ENCODE assay signal across 15 cellular contexts in the genomic region with DNA sequence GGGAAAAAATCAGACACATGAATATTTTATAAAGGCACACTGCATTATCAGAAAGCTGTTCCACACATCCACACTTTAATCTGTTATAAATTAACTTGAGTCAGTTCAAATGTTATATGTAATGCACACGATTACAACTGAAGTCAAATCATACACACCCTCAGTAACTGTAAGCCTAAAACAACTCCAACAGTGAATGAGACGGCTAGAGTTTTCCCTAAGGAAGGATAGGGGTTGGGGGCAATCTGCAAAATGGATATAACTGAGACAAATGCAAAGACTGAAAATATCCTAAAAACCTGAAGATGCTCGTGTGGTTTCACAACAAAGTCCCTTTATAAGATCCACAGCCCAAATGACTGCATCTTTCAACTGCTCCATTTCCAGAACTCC.
DNase-seq lines count a peak whose midpoint lies in the region; ATAC-seq, FAIRE-seq and TF ChIP-seq lines count a peak whose summit lies in the region.
"Had no signal": no experiment of that assay in that cellular context is flagged by ENCODE, and none has a peak within 500 bp of the region (broad histone marks: within the 10 kb centered on the region; RNA-seq: fewer than 3 reads in every experiment).

No MANE protein-coding gene starts in this region.

- TF ChIP-seq POLR2A in sigmoid colon (IDR thresholded peaks at IDR 0.05): no peak
- TF ChIP-seq POLR2A in right lobe of liver (IDR thresholded peaks at IDR 0.05): no peak

- peak overlapping the region; percentile 94 for H3K4me2 ChIP-seq in fibroblast of lung (ENCODE audit: extremely low read depth, insufficient read depth, low read length)
- H3K4me2 ChIP-seq: KMS-11 had no signal

- H3K4me1 ChIP-seq in fibroblast of lung (ENCODE audit: control insufficient read depth, extremely low read depth, insufficient read depth, low read length): peaks cover 34% of the 10 kb centered on the region
- peaks cover 0 to 76% (median 68%) of the 10 kb centered on the region in 4 donors for H3K4me1 ChIP-seq in sigmoid colon
- no peaks in the 10 kb centered on the region for H3K4me1 ChIP-seq in right lobe of liver

- H3K4me1 Mint-ChIP-seq in activated naive CD8-positive, alpha-beta T cell treated with anti-CD3 and anti-CD28 coated beads for 36 hours: no peaks in the 10 kb centered on the region
- H3K4me1 Mint-ChIP-seq in endothelial cell (ENCODE audit: unreplicated experiment): peaks cover 21% of the 10 kb centered on the region
- H3K4me1 Mint-ChIP-seq: activated T-helper 17 cell treated with anti-CD3 and anti-CD28 coated beads, Interleukin-2, amount 50 U/mL, for 72 hours; CD4-positive, alpha-beta memory T cell; naive B cell; stimulated activated naive B cell treated with anti-CD40 and anti-IgM and Interleukin-4, amounts not matched to agents 10 μg/mL and 1 μg/mL and 100 μg/mL, for 72 hours had no signal

- H3K27ac Mint-ChIP-seq in activated naive CD8-positive, alpha-beta T cell treated with anti-CD3 and anti-CD28 coated beads for 36 hours: no peak overlapping the region
- H3K27ac Mint-ChIP-seq in endothelial cell (ENCODE audit: unreplicated experiment): no peak overlapping the region
- H3K27ac Mint-ChIP-seq: activated T-helper 17 cell treated with anti-CD3 and anti-CD28 coated beads, Interleukin-2, amount 50 U/mL, for 72 hours; CD4-positive, alpha-beta memory T cell; naive B cell; stimulated activated naive B cell treated with anti-CD40 and anti-IgM and Interleukin-4, amounts not matched to agents 10 μg/mL and 1 μg/mL and 100 μg/mL, for 72 hours had no signal

- H3K4me3 ChIP-seq in BJ (ENCODE audit: low read depth, low read length) (peak overlapping the region; percentile 20), fibroblast of lung (replicated peaks in 1 of 4; ENCODE audit: control extremely low read depth in 1 of 4, insufficient read depth in 1 of 4, low read depth in 3 of 4, low read length in 4 of 4) (peak overlapping the region; percentile 32 to 57 (median 49)), sigmoid colon (peak overlapping the region in 3 of 4 donors; percentile 33 to 47 (median 44)), right lobe of liver (no peak overlapping the region)
- H3K4me3 ChIP-seq: HAP-1 had no signal

- 14 to 49% methylated on average over 3 of the region's 3 CpGs for WGBS in sigmoid colon, 2 donors
- 60% methylated on average over 3 of the region's 3 CpGs for WGBS in right lobe of liver (ENCODE audit: insufficient coverage, low coverage, low lambda C conversion rate, missing lambda C conversion rate)

- TF ChIP-seq CTCF in BJ (IDR thresholded peaks at IDR 0.05; ENCODE audit: insufficient read depth, low read depth, low read length) (no peak), fibroblast of lung (conservative IDR thresholded peaks at IDR 0.05 in 1 of 2, IDR thresholded peaks at IDR 0.05 in 1 of 2; ENCODE audit: low read depth in 1 of 2, low read length in 2 of 2) (no peak), sigmoid colon (IDR thresholded peaks at IDR 0.05) (no peak), endothelial cell (IDR thresholded peaks at IDR 0.05; ENCODE audit: unreplicated experiment) (no peak), right lobe of liver (IDR thresholded peaks at IDR 0.05) (no peak)

- H3K4me3 Mint-ChIP-seq in activated naive CD8-positive, alpha-beta T cell treated with anti-CD3 and anti-CD28 coated beads for 36 hours: no peak overlapping the region
- no peak overlapping the region for H3K4me3 Mint-ChIP-seq in endothelial cell (ENCODE audit: unreplicated experiment)
- H3K4me3 Mint-ChIP-seq: activated T-helper 17 cell treated with anti-CD3 and anti-CD28 coated beads, Interleukin-2, amount 50 U/mL, for 72 hours; CD4-positive, alpha-beta memory T cell; naive B cell; stimulated activated naive B cell treated with anti-CD40 and anti-IgM and Interleukin-4, amounts not matched to agents 10 μg/mL and 1 μg/mL and 100 μg/mL, for 72 hours had no signal

- CTCF ChIA-PET in BJ (lab: Yijun Ruan, JAX): no interaction called here

- H4K20me1 ChIP-seq in fibroblast of lung (ENCODE audit: control insufficient read depth, extremely low read depth, insufficient read depth, low read length): no peaks in the 10 kb centered on the region

- H3K36me3 ChIP-seq in BJ (ENCODE audit: control insufficient read depth, insufficient read depth, low read length): no peaks in the 10 kb centered on the region
- no peaks in the 10 kb centered on the region for H3K36me3 ChIP-seq in fibroblast of lung (ENCODE audit: control insufficient read depth, insufficient read depth, low read length)
- no peaks in the 10 kb centered on the region for H3K36me3 ChIP-seq in sigmoid colon
- no peaks in the 10 kb centered on the region for H3K36me3 ChIP-seq in right lobe of liver
- H3K36me3 ChIP-seq: HAP-1 had no signal

- H2AFZ ChIP-seq in fibroblast of lung (ENCODE audit: low read length): no peak overlapping the region

- no peaks in the 10 kb centered on the region for H3K27me3 ChIP-seq in BJ (ENCODE audit: control insufficient read depth, insufficient read depth, low read length)
- no peaks in the 10 kb centered on the region for H3K27me3 ChIP-seq in fibroblast of lung (ENCODE audit: control insufficient read depth, insufficient read depth, low read length)
- no peaks in the 10 kb centered on the region for H3K27me3 ChIP-seq in sigmoid colon
- H3K27me3 ChIP-seq in right lobe of liver: no peaks in the 10 kb centered on the region

- no peaks in the 10 kb centered on the region for H3K36me3 Mint-ChIP-seq in activated naive CD8-positive, alpha-beta T cell treated with anti-CD3 and anti-CD28 coated beads for 36 hours
- H3K36me3 Mint-ChIP-seq in endothelial cell (ENCODE audit: low read depth, unreplicated experiment): no peaks in the 10 kb centered on the region
- H3K36me3 Mint-ChIP-seq: CD4-positive, alpha-beta memory T cell; naive B cell; stimulated activated naive B cell treated with anti-CD40 and anti-IgM and Interleukin-4, amounts not matched to agents 10 μg/mL and 1 μg/mL and 100 μg/mL, for 72 hours had no signal

- H3K27me3 Mint-ChIP-seq in activated naive CD8-positive, alpha-beta T cell treated with anti-CD3 and anti-CD28 coated beads for 36 hours: no peaks in the 10 kb centered on the region
- H3K27me3 Mint-ChIP-seq in endothelial cell (ENCODE audit: unreplicated experiment): peaks cover 4% of the 10 kb centered on the region
- H3K27me3 Mint-ChIP-seq: activated T-helper 17 cell treated with anti-CD3 and anti-CD28 coated beads, Interleukin-2, amount 50 U/mL, for 72 hours; CD4-positive, alpha-beta memory T cell had no signal

- no peak for FAIRE-seq in frontal cortex (lab: Jason Lieb, UNC)

- TF ChIP-seq EP300 in sigmoid colon (IDR thresholded peaks at IDR 0.05): no peak

- intact Hi-C loops in sigmoid colon (cut with DNase I): loop anchor here (2.0 to 5.0 kb wide), 2 partner anchors 37 to 51 kb away; no protein-coding TSS in a partner anchor
- intact Hi-C loops in right lobe of liver (cut with DNase I): no loop called here

- ATAC-seq in right lobe of liver: no peak
- ATAC-seq: activated T-helper 17 cell treated with anti-CD3 and anti-CD28 coated beads, Interleukin-2, amount 50 U/mL, for 72 hours; stimulated activated naive B cell treated with anti-CD40 and anti-IgM and Interleukin-4, amounts not matched to agents 10 μg/mL and 1 μg/mL and 100 μg/mL, for 72 hours had no signal

- H3K9me3 Mint-ChIP-seq in activated naive CD8-positive, alpha-beta T cell treated with anti-CD3 and anti-CD28 coated beads for 36 hours: no peaks in the 10 kb centered on the region
- no peaks in the 10 kb centered on the region for H3K9me3 Mint-ChIP-seq in endothelial cell (ENCODE audit: unreplicated experiment)

- POLR2A ChIA-PET in BJ (lab: Charles Lee): no interaction called here

- peak overlapping the region; percentile 99 for H3K27ac ChIP-seq in fibroblast of lung (ENCODE audit: insufficient read depth, low read length)
- peak overlapping the region; percentile 81 to 92 (median 92) for H3K27ac ChIP-seq in sigmoid colon
- H3K27ac ChIP-seq in right lobe of liver: no peak overlapping the region
- H3K27ac ChIP-seq: KMS-11 had no signal

- peak overlapping the region; percentile 36 for H3K9ac ChIP-seq in fibroblast of lung (ENCODE audit: insufficient read depth, low read length)
- H3K9ac ChIP-seq: KMS-11 had no signal

- peaks cover 35% of the 10 kb centered on the region for H3K79me2 ChIP-seq in fibroblast of lung (ENCODE audit: control insufficient read depth, insufficient read depth, low read length)

- DNase-seq in BJ (ENCODE audit: low read depth) (no peak), RKO (ENCODE audit: low spot score) (peak; percentile 66), fibroblast of lung (ENCODE audit: low read depth in 2 of 2) (no peak), sigmoid colon (no peak), frontal cortex (ENCODE audit: low spot score in 2 of 2) (no peak), endothelial cell (ENCODE audit: low spot score) (no peak), right lobe of liver (no peak)
- no peak for DNase-seq in activated naive CD8-positive, alpha-beta T cell treated with anti-CD3 and anti-CD28 coated beads for 36 hours
- DNase-seq: CD4-positive, alpha-beta memory T cell; naive B cell; RPMI8226; stimulated activated naive B cell treated with anti-CD40 and anti-IgM and Interleukin-4, amounts not matched to agents 10 μg/mL and 1 μg/mL and 100 μg/mL, for 72 hours had no signal

- H3K9me3 ChIP-seq in fibroblast of lung (ENCODE audit: control insufficient read depth, insufficient read depth, low read depth, low read length) (no peaks in the 10 kb centered on the region), sigmoid colon (no peaks in the 10 kb centered on the region), right lobe of liver (no peaks in the 10 kb centered on the region)
- H3K9me3 ChIP-seq: HAP-1 had no signal

Comparison
In these comparisons a context has a peak if more than half of its experiments do, and no peak if none do; other contexts are left out.
1. H3K4me3 ChIP-seq: peak in BJ (single experiment), fibroblast of lung (4 of 4) and sigmoid colon (3 of 4); none in right lobe of liver (0 of 3).
2. H3K27ac ChIP-seq: peak in fibroblast of lung (single experiment) and sigmoid colon (4 of 4); none in right lobe of liver (0 of 3).